8 cellular contexts compared by ENCODE assay signal in the genomic region with DNA sequence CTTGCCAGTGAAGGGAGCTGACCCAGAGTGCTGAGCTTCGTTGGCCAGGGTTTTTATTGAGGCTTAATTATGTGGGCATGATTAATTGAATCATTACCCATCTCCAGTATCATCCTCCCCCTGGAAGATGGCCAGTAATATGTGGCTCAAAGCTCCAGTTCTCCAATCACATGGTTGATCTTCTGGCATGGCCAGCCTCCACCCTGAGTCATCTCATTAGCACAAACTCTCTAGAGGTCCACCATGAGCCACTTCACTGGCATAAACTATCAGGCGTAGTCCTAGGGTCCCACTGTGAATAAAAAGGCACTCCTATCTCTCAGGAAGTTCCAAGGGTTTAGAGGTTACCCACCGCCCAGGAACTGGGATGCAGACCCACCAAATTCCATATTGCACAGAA.
"Had no signal": no experiment of that assay in that cellular context is flagged by ENCODE, and none has a peak within 500 bp of the region (broad histone marks: within the 10 kb centered on the region; RNA-seq: fewer than 3 reads in every experiment).

No MANE protein-coding gene starts in this region.

- H3K4me3 ChIP-seq: dorsolateral prefrontal cortex, neural progenitor cell, pancreas, skin epidermis, tibial nerve had no signal

- DNase-seq: activated effector memory CD4-positive, alpha-beta T cell treated with Interleukin-2 at 50 U/mL for 16 hours; dorsolateral prefrontal cortex; hypothalamus; pancreas; T-helper 2 cell had no signal

- H3K27ac ChIP-seq: dorsolateral prefrontal cortex, neural progenitor cell, pancreas, skin epidermis, tibial nerve had no signal

- H3K4me1 ChIP-seq: neural progenitor cell, tibial nerve had no signal

- H3K9me3 ChIP-seq: pancreas, tibial nerve had no signal

- H3K27me3 ChIP-seq: dorsolateral prefrontal cortex, neural progenitor cell, pancreas, tibial nerve had no signal
